In the genomic region with DNA sequence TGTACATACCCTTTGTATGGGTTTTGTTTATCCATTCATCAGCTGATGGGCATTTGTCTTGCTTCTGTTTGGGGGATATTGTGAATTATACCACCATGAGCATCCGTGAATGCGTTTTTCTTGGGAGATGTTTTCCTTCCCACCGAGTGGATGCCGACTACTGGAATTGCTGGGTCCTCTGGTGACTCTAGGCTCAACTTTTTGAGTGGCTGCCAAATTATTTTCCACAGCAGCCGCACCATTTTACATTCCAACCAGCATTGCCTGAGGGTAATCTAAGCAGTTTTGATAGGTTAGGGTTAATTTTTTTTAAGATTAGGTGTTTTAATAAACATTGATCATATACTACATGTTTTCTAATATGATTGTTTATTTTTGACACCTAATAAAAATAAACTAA, we compare ENCODE assay signal across 22 cellular contexts.
"Had no signal": no experiment of that assay in that cellular context is flagged by ENCODE, and none has a peak within 500 bp of the region (broad histone marks: within the 10 kb centered on the region; RNA-seq: fewer than 3 reads in every experiment).

No MANE protein-coding gene starts in this region.

- H3K4me2 ChIP-seq: smooth muscle cell had no signal

- H3K4me1 ChIP-seq: colonic mucosa, esophagus squamous epithelium, parathyroid adenoma, right lobe of liver, stomach, thyroid gland had no signal

- H3K4me3 ChIP-seq: colonic mucosa, esophagus squamous epithelium, left ventricle myocardium inferior, lower lobe of right lung, right lobe of liver, smooth muscle cell, stomach, thyroid gland had no signal

- H3K9ac ChIP-seq: parathyroid adenoma had no signal

- H2AFZ ChIP-seq: parathyroid adenoma had no signal

- H3K79me2 ChIP-seq: parathyroid adenoma had no signal

- H3K36me3 ChIP-seq: colonic mucosa, esophagus squamous epithelium, left ventricle myocardium inferior, lower lobe of right lung, right lobe of liver, stomach, thyroid gland had no signal

- DNase-seq: colonic mucosa; effector memory CD4-positive, alpha-beta T cell; erythroblast; esophagus squamous epithelium; hypothalamus; immature natural killer cell; islet precursor cell; kidney glomerular epithelial cell; left colon; left ventricle myocardium inferior; lower lobe of right lung; natural killer cell; occipital lobe; right lobe of liver; stimulated activated CD4-positive, alpha-beta T cell treated with anti-CD3 and anti-CD28 coated beads, Interleukin-2, amount 100 ng/mL, for 24 hours; stimulated activated CD4-positive, alpha-beta T cell treated with anti-CD3 and anti-CD28 coated beads, Interleukin-4, amount 100 ng/mL, for 24 hours; stimulated activated naive CD4-positive, alpha-beta T cell treated with Interleukin-2 at 50 U/mL for 16 hours; stomach; thyroid gland; trophoblast cell had no signal

- H3K27ac ChIP-seq: colonic mucosa, left ventricle myocardium inferior, parathyroid adenoma, right lobe of liver had no signal

- H3K27me3 ChIP-seq: colonic mucosa, esophagus squamous epithelium, right lobe of liver, stomach, thyroid gland had no signal

- H3K9me3 ChIP-seq: colonic mucosa, esophagus squamous epithelium, lower lobe of right lung, right lobe of liver, thyroid gland had no signal
